18 cellular contexts compared by ENCODE assay signal in the genomic region with DNA sequence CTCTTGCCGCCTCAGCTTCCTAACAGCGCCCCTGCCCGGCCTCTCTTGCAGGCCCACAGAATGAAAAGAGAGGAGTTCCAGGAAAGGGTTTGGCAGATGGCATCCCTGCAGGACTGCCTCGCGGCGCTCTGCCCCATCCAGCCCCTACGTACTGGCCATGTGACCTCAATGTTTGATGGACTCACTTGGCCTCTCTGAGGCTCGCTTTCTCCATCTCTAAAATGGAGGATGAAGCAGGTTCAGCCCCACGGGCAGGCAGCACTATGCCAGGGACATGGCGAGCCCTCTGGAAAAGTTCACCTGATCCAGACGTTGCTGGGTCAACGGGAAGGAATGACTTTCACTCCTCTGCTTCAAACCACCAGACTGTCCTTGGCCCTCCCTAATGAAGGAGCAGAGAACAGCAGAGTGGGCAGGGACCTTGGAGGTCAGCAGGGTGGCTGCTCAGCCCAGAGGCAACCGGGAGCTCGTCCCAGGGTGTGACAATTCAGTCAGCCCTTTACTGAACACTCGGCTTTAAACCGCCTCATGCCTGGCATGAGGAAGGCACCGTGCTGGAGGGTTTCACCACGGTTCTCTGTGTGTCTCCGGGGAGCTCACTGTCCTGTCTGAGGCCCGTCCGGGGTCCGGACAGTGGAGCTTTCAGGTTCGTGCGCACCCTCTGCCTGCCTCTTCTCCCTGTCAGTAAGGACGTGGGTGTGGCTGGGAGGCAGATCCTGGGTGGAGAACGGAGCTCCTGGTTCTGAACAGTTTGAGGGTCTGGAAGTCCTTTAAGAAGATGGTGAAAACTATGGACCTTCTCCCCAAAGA.
"Had no signal": no experiment of that assay in that cellular context is flagged by ENCODE, and none has a peak within 500 bp of the region (broad histone marks: within the 10 kb centered on the region; RNA-seq: fewer than 3 reads in every experiment).

No MANE protein-coding gene starts in this region.

- H3K36me3 Mint-ChIP-seq: brain, immature natural killer cell had no signal

- H3K9me3 ChIP-seq: colonic mucosa, gastrocnemius medialis, tibial nerve, vagina had no signal

- H3K27me3 Mint-ChIP-seq: brain; stimulated activated naive CD8-positive, alpha-beta T cell treated with anti-CD3 and anti-CD28 coated beads, Interleukin-15, Interleukin-2, amounts not matched to agents 100 ng/mL and 50 ng/mL, for 24 hours had no signal

- H3K9me3 Mint-ChIP-seq: immature natural killer cell; nephron progenitor cell; stimulated activated naive CD8-positive, alpha-beta T cell treated with anti-CD3 and anti-CD28 coated beads, Interleukin-15, Interleukin-2, amounts not matched to agents 100 ng/mL and 50 ng/mL, for 24 hours had no signal

- FAIRE-seq: endometrium, TTC549 had no signal

- H3K4me1 Mint-ChIP-seq: activated CD4-positive, alpha-beta T cell treated with anti-CD3 and anti-CD28 coated beads for 36 hours; immature natural killer cell had no signal

- DNase-seq: activated CD4-positive, alpha-beta T cell treated with anti-CD3 and anti-CD28 coated beads for 36 hours; activated CD4-positive, alpha-beta T cell treated with anti-CD3 and anti-CD28 coated beads, Interleukin-2, amount 50 U/mL, for 48 hours; central memory CD4-positive, alpha-beta T cell; colonic mucosa; erythroblast; gastrocnemius medialis; immature natural killer cell; midbrain; nephron progenitor cell; occipital lobe; retina had no signal

- ATAC-seq: activated CD4-positive, alpha-beta T cell treated with anti-CD3 and anti-CD28 coated beads for 36 hours; gastrocnemius medialis had no signal

- H3K4me1 ChIP-seq: colonic mucosa, gastrocnemius medialis had no signal

- H3K27me3 ChIP-seq: colonic mucosa, gastrocnemius medialis, tibial nerve, vagina had no signal

- H3K27ac ChIP-seq: colonic mucosa, gastrocnemius medialis, tibial nerve, vagina had no signal

- H3K27ac Mint-ChIP-seq: activated CD4-positive, alpha-beta T cell treated with anti-CD3 and anti-CD28 coated beads for 36 hours; immature natural killer cell; stimulated activated naive CD8-positive, alpha-beta T cell treated with anti-CD3 and anti-CD28 coated beads, Interleukin-15, Interleukin-2, amounts not matched to agents 100 ng/mL and 50 ng/mL, for 24 hours had no signal

- H3K4me3 Mint-ChIP-seq: activated CD4-positive, alpha-beta T cell treated with anti-CD3 and anti-CD28 coated beads for 36 hours; immature natural killer cell; nephron progenitor cell; stimulated activated naive CD8-positive, alpha-beta T cell treated with anti-CD3 and anti-CD28 coated beads, Interleukin-15, Interleukin-2, amounts not matched to agents 100 ng/mL and 50 ng/mL, for 24 hours had no signal

- H3K36me3 ChIP-seq: colonic mucosa, gastrocnemius medialis, tibial nerve, vagina had no signal

- H3K4me3 ChIP-seq: colonic mucosa, gastrocnemius medialis, lung, tibial nerve, vagina had no signal
